ENCODE assay signal across 18 cellular contexts in genomic region chr3:120396469-120396868, GRCh38.
"Had no signal": no experiment of that assay in that cellular context is flagged by ENCODE, and none has a peak within 500 bp of the region (broad histone marks: within the 10 kb centered on the region; RNA-seq: fewer than 3 reads in every experiment).

No MANE protein-coding gene starts in this region.

- ATAC-seq: activated CD4-positive, CD25-positive, alpha-beta regulatory T cell treated with anti-CD3 and anti-CD28 coated beads, Interleukin-2, amount 50 U/mL, for 24 hours; gastroesophageal sphincter; left lobe of liver; natural killer cell treated with Interleukin-12 subunit alpha and Interleukin-12 subunit beta and Interleukin-15 and Interleukin-18, amount 100 ng/mL, for 72 hours; right cardiac atrium had no signal

- H3K4me3 ChIP-seq: ascending aorta, breast epithelium, gastroesophageal sphincter, transverse colon had no signal

- H3K4me1 ChIP-seq: ascending aorta, breast epithelium, gastroesophageal sphincter, transverse colon had no signal

- H3K27ac ChIP-seq: ascending aorta, breast epithelium, gastroesophageal sphincter, transverse colon had no signal

- DNase-seq: activated naive CD4-positive, alpha-beta T cell; activated T-cell treated with anti-CD3 and anti-CD28 coated beads for 4 hours; cerebellar nuclear complex; endodermal cell; mesenchymal stem cell; right cardiac atrium; small intestine; stimulated activated CD4-positive, alpha-beta T cell treated with anti-CD3 and anti-CD28 coated beads, Interleukin-4, amount 100 ng/mL, for 24 hours; stimulated activated naive CD4-positive, alpha-beta T cell; T-helper 9 cell; transverse colon had no signal

- H3K9me3 ChIP-seq: ascending aorta, breast epithelium, gastroesophageal sphincter, transverse colon had no signal

- H3K27me3 ChIP-seq: ascending aorta, breast epithelium, gastroesophageal sphincter, transverse colon had no signal

- FAIRE-seq: islet of Langerhans, small intestine had no signal
